Comparison of ENCODE assay signal across 8 cellular contexts in genomic region chr10:112376578-112376855, GRCh38. TPM values are rescaled to one million over a fixed set of nuclear protein-coding genes. Genes with fewer than 3 reads are reported as not detected.
A peak's percentile ranks its signal among the peaks of the same experiment; 100 is the strongest.
DNase-seq lines count a peak whose midpoint lies in the region; ATAC-seq and TF ChIP-seq lines count a peak whose summit lies in the region.

No MANE protein-coding gene starts in this region.

- H3K36me3 Mint-ChIP-seq in stimulated activated effector memory CD8-positive, alpha-beta T cell treated with anti-CD3 and anti-CD28 coated beads, Interleukin-12 subunit alpha, Interleukin-12 subunit beta, amount 100 ng/mL, for 72 hours: peaks cover 35% of the 10 kb centered on the region

- H3K4me3 ChIP-seq in AG04450 (ENCODE audit: low read depth, low read length): no peak overlapping the region

- DNase-seq in AG04450 (ENCODE audit: low read depth, low spot score) (no peak), dermis blood vessel endothelial cell (peak; percentile 34), NCI-H1417 treated with DMSO at 0.1 percent for 48 hours (lab: John Stamatoyannopoulos, UW) (no peak), midbrain (lab: John Stamatoyannopoulos, UW) (no peak), hypothalamus (lab: John Stamatoyannopoulos, UW) (no peak)
- DNase-seq in stimulated activated effector memory CD8-positive, alpha-beta T cell treated with anti-CD3 and anti-CD28 coated beads, Interleukin-12 subunit alpha, Interleukin-12 subunit beta, amount 100 ng/mL, for 72 hours (ENCODE audit: low spot score in 2 of 2): peak in 1 of 2 donors; percentile 12

- H3K27ac ChIP-seq in AG04450 (ENCODE audit: low read depth, low read length): peak overlapping the region; percentile 0

- 0 out of 2 replicates have a peak, but pooled peaks cover under 1% of the 10 kb centered on the region for H3K9me3 ChIP-seq in AG04450 (ENCODE audit: control insufficient read depth, insufficient read depth, low read length)

- CTCF ChIA-PET in AG04450 (lab: Charles Lee): no interaction called here

- POLR2A ChIA-PET in AG04450 (lab: Yijun Ruan, JAX): no interaction called here

- no peaks in the 10 kb centered on the region for H3K9me3 Mint-ChIP-seq in stimulated activated effector memory CD8-positive, alpha-beta T cell treated with anti-CD3 and anti-CD28 coated beads, Interleukin-12 subunit alpha, Interleukin-12 subunit beta, amount 100 ng/mL, for 72 hours

- ATAC-seq in GM19438 (IDR thresholded peaks at IDR 0.05; ENCODE audit: low read depth, unreplicated experiment) (peak; percentile 39), HG03460 (IDR thresholded peaks at IDR 0.05; ENCODE audit: unreplicated experiment) (peak; percentile 23)
- peak; percentile 47 for ATAC-seq in stimulated activated effector memory CD8-positive, alpha-beta T cell treated with anti-CD3 and anti-CD28 coated beads, Interleukin-12 subunit alpha, Interleukin-12 subunit beta, amount 100 ng/mL, for 72 hours

- no peak for TF ChIP-seq CTCF in AG04450 (IDR thresholded peaks at IDR 0.05; ENCODE audit: low read depth, low read length)

- H3K27me3 ChIP-seq in AG04450 (ENCODE audit: control insufficient read depth, insufficient read depth, low read length): no peaks in the 10 kb centered on the region

- H3K4me3 Mint-ChIP-seq in stimulated activated effector memory CD8-positive, alpha-beta T cell treated with anti-CD3 and anti-CD28 coated beads, Interleukin-12 subunit alpha, Interleukin-12 subunit beta, amount 100 ng/mL, for 72 hours: peak overlapping the region; percentile 98

- H3K4me1 Mint-ChIP-seq in stimulated activated effector memory CD8-positive, alpha-beta T cell treated with anti-CD3 and anti-CD28 coated beads, Interleukin-12 subunit alpha, Interleukin-12 subunit beta, amount 100 ng/mL, for 72 hours: peaks cover 76% of the 10 kb centered on the region

- peak overlapping the region; percentile 100 for H3K27ac Mint-ChIP-seq in stimulated activated effector memory CD8-positive, alpha-beta T cell treated with anti-CD3 and anti-CD28 coated beads, Interleukin-12 subunit alpha, Interleukin-12 subunit beta, amount 100 ng/mL, for 72 hours

RNA-seq across cellular contexts. Expression of gene ACSL5, which starts 2.6 kb away (rescaled TPM):
- polyA plus RNA-seq in AG04450 (2011; rRNA removed): 1.8 and 2.0 TPM in 2 replicates
- polyA minus RNA-seq in AG04450 (2011; rRNA and poly(A)+ RNA removed): 1.1 and 1.6 TPM in 2 replicates
- 64.2 and 66.1 TPM in 2 replicates for total RNA-seq in dermis blood vessel endothelial cell
